Comparison of ENCODE assay signal across 8 cellular contexts in genomic region chr9:35489313-35490154, GRCh38. TPM values are rescaled to one million over a fixed set of nuclear protein-coding genes. Genes with fewer than 3 reads are reported as not detected.
A peak's percentile ranks its signal among the peaks of the same experiment; 100 is the strongest.
DNase-seq lines count a peak whose midpoint lies in the region; ATAC-seq lines count a peak whose summit lies in the region.

TSS of gene RUSC2 (plus strand) at chr9:35490111. CDS start at chr9:35546522, 56,411 bp downstream.

- no peaks in the 10 kb centered on the region for H3K9me3 ChIP-seq in T-helper 17 cell (ENCODE audit: control insufficient read depth, low read length, poor library complexity, severe bottlenecking)

- H3K36me3 ChIP-seq in rectal smooth muscle tissue (ENCODE audit: control insufficient read depth, insufficient read depth, low read length), result no peaks in the 10 kb centered on the region

- H3K27ac Mint-ChIP-seq in T-helper 17 cell, result no peak within 1 kb of the TSS

- H3K27me3 ChIP-seq in rectal smooth muscle tissue (ENCODE audit: control insufficient read depth, insufficient read depth, low read length), result no peaks in the 10 kb centered on the region

- peak within 1 kb of the TSS; percentile 99 for H3K9ac ChIP-seq in rectal smooth muscle tissue (ENCODE audit: low read length)

- DNase-seq in activated T-cell treated with anti-CD3 and anti-CD28 coated beads for 1 hour (ENCODE audit: low read depth), result peak; percentile 24
- DNase-seq in activated T-cell treated with anti-CD3 and anti-CD28 coated beads for 4 hours, result no peak
- DNase-seq in NCI-H1436 treated with DMSO at 0.1 percent for 48 hours (lab: John Stamatoyannopoulos, UW), result peak; percentile 43
- peak; percentile 10 to 14 (median 13) for DNase-seq in T-helper 17 cell
- peak; percentile 70 for DNase-seq in brain pericyte (ENCODE audit: low read depth, low spot score)
- DNase-seq in iPS DF 19.7 (ENCODE audit: low read depth, low spot score), result peak; percentile 38

- peak within 1 kb of the TSS; percentile 97 for H3K4me3 ChIP-seq in rectal smooth muscle tissue (ENCODE audit: low read length)

- peaks cover 7% of the 10 kb centered on the region for H3K4me1 ChIP-seq in rectal smooth muscle tissue (ENCODE audit: control insufficient read depth, insufficient read depth, low read length)

- ATAC-seq in T-helper 17 cell (peak; percentile 75), GM21737 (IDR thresholded peaks at IDR 0.05; ENCODE audit: unreplicated experiment) (no peak)

- peaks cover 2% of the 10 kb centered on the region for H3K36me3 Mint-ChIP-seq in T-helper 17 cell (ENCODE audit: low read depth)

- H3K4me1 Mint-ChIP-seq in T-helper 17 cell, result peaks cover 13% of the 10 kb centered on the region

- peak within 1 kb of the TSS; percentile 87 for H3K4me3 Mint-ChIP-seq in T-helper 17 cell

- H3K27me3 Mint-ChIP-seq in T-helper 17 cell, result peaks cover 35% of the 10 kb centered on the region

- peak within 1 kb of the TSS; percentile 98 for H3K27ac ChIP-seq in rectal smooth muscle tissue (ENCODE audit: low read depth, low read length)

RNA-seq across cellular contexts. Expression of gene RUSC2, which starts in this region (rescaled TPM):
- total RNA-seq in T-helper 17 cell, result under 1 TPM; 0.18 to 0.75 TPM

Comparison
In these comparisons a context has a peak if more than half of its experiments do, and no peak if none do; other contexts are left out.
1. Peak in DNase-seq and ATAC-seq in T-helper 17 cell; RNA of the gene not detected or under 1 TPM.